Comparison of ENCODE assay signal across 8 cellular contexts in genomic region chr14:68506021-68506644, GRCh38.
DNase-seq lines count a peak whose midpoint lies in the region; ATAC-seq and TF ChIP-seq lines count a peak whose summit lies in the region.

No MANE protein-coding gene starts in this region.

- H3K27me3 ChIP-seq in left ventricle myocardium inferior (ENCODE audit: low read depth) (no peaks in the 10 kb centered on the region), Peyer's patch (no peaks in the 10 kb centered on the region)

- TF ChIP-seq POLR2A in Peyer's patch (IDR thresholded peaks at IDR 0.05): no peak

- peaks cover 9% of the 10 kb centered on the region for H3K36me3 Mint-ChIP-seq in type B pancreatic cell

- peak overlapping the region; percentile 73 for H3K27ac Mint-ChIP-seq in type B pancreatic cell

- H3K9me3 ChIP-seq in left ventricle myocardium inferior (replicated peaks) (no peaks in the 10 kb centered on the region), Peyer's patch (no peaks in the 10 kb centered on the region)

- H3K4me1 ChIP-seq in left ventricle myocardium inferior (peaks cover 44% of the 10 kb centered on the region), Peyer's patch (peaks cover 0 to 34% (median 13%) of the 10 kb centered on the region in 4 donors)

- H3K27me3 Mint-ChIP-seq in type B pancreatic cell: no peaks in the 10 kb centered on the region

- H3K4me1 Mint-ChIP-seq in type B pancreatic cell (ENCODE audit: unreplicated experiment): peaks cover 74% of the 10 kb centered on the region

- H3K36me3 ChIP-seq in left ventricle myocardium inferior: no peaks in the 10 kb centered on the region
- H3K36me3 ChIP-seq in Peyer's patch: no peaks in the 10 kb centered on the region

- DNase-seq in left ventricle myocardium inferior (no peak), left ventricle myocardium superior (no peak), Peyer's patch (no peak), hepatic stellate cell (ENCODE audit: low spot score) (peak; percentile 63), type B pancreatic cell (ENCODE audit: extremely low spot score, unreplicated experiment) (no peak), inferior parietal cortex (ENCODE audit: extremely low spot score) (no peak), NCI-H510A (lab: John Stamatoyannopoulos, UW) (no peak), NCI-H2029 treated with DMSO at 0.1 percent for 48 hours (lab: John Stamatoyannopoulos, UW) (no peak)

- intact Hi-C loops in left ventricle myocardium inferior (cut with micrococcal nuclease): no loop called here
- intact Hi-C loops in left ventricle myocardium superior (cut with micrococcal nuclease): no loop called here

- H3K4me3 Mint-ChIP-seq in type B pancreatic cell: no peak overlapping the region

- ATAC-seq in left ventricle myocardium superior: no peak

- peak overlapping the region; percentile 55 for H3K27ac ChIP-seq in left ventricle myocardium inferior (replicated peaks)
- H3K27ac ChIP-seq in Peyer's patch: peak overlapping the region; percentile 30 to 80 (median 56)

- H3K4me3 ChIP-seq in left ventricle myocardium inferior (no peak overlapping the region), Peyer's patch (peak overlapping the region in 1 of 4 donors; percentile 6)

- TF ChIP-seq CTCF in left ventricle myocardium inferior (IDR thresholded peaks at IDR 0.05; ENCODE audit: borderline replicate concordance) (no peak), Peyer's patch (IDR thresholded peaks at IDR 0.05) (no peak), type B pancreatic cell (conservative IDR thresholded peaks at IDR 0.05) (no peak)

- no peaks in the 10 kb centered on the region for H3K9me3 Mint-ChIP-seq in type B pancreatic cell
